In the genomic region with DNA sequence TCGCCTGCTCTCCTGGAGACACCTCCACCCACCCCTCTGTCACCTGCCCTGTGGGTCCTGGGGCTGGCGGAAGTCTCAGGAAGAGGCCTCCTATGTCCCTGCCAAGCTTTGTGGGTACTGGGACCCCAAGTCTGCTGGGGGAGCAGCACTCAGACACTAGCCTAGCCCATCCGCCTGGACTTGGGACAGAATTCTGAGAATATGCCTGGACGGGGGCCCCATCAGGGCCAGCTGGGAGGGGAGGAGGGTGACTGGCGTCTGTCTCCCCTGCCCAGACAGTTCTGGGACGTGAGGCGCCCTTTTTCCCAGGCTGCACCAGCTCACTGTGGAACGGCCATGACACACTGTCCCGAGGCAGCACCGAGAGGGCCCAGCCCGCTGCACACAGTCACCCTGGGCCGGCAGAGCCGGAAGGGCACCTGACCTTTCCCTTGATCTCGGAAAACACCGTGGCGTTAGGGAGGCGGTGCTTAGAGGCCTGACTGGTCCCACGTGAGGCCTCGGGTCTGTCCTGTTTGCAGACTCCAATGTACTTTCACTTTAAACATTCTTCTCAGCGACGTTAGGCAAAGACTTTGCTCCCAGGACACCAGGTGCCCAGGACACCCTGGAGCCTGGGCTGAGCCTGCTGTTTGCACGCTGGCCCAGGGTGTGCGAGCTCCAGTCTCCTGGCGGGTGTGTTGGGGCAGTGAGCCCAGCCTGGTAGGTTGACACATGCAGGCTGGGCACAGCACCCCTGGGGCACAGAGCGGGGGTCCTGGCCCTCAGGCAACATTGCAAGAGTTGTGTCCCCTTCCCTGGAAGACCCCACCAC, we compare ENCODE assay signal across 11 cellular contexts. TPM values are rescaled to one million over a fixed set of nuclear protein-coding genes. Genes with fewer than 3 reads are reported as not detected.
DNase-seq lines count a peak whose midpoint lies in the region; ATAC-seq, FAIRE-seq and TF ChIP-seq lines count a peak whose summit lies in the region.
"Had no signal": no experiment of that assay in that cellular context is flagged by ENCODE, and none has a peak within 500 bp of the region (broad histone marks: within the 10 kb centered on the region; RNA-seq: fewer than 3 reads in every experiment).

No MANE protein-coding gene starts in this region.

- H3K4ac ChIP-seq in IMR-90 (ENCODE audit: low read depth, low read length), result no peak overlapping the region

- peaks cover 5% of the 10 kb centered on the region for H3K27me3 Mint-ChIP-seq in activated T-cell treated with anti-CD3 and anti-CD28 coated beads, Interleukin-2, amount 50 U/mL, for 72 hours (ENCODE audit: low read depth)

- H4K91ac ChIP-seq in IMR-90 (ENCODE audit: insufficient read depth, low read depth, low read length), result no peak overlapping the region

- no peak overlapping the region for H3K18ac ChIP-seq in IMR-90 (ENCODE audit: low read depth, low read length)

- H3K9ac ChIP-seq in IMR-90 (ENCODE audit: low read depth, low read length) (no peak overlapping the region), endothelial cell of umbilical vein (replicated peaks; ENCODE audit: extremely low read depth, insufficient read depth, low read length) (peak overlapping the region; percentile 13)

- H4K8ac ChIP-seq in IMR-90 (ENCODE audit: low read depth in 2 of 2, low read length in 2 of 2), result peak overlapping the region in 1 of 2 experiments; percentile 48; a peak in 1 of 4 replicates

- H3K56ac ChIP-seq in IMR-90 (ENCODE audit: extremely low read depth, insufficient read depth, low read length), result no peak overlapping the region

- dilution Hi-C loops in IMR-90 (cut with HindIII; ENCODE audit: low sequenced_read_pairs, unreplicated experiment) (no loop called here), endothelial cell of umbilical vein (cut with MboI; ENCODE audit: extremely low pct_ligation_motif_present, low sequenced_read_pairs) (no loop called here)

- no peak overlapping the region for H4K5ac ChIP-seq in IMR-90 (ENCODE audit: low read depth, low read length)

- H2AFZ ChIP-seq in ACC112 (ENCODE audit: low read length, unreplicated experiment) (no peak overlapping the region), IMR-90 (replicated peaks; ENCODE audit: low read length, poor library complexity) (peak overlapping the region; percentile 81), endothelial cell of umbilical vein (ENCODE audit: low read depth, low read length) (peak overlapping the region; percentile 4)

- H3K27ac Mint-ChIP-seq in activated T-cell treated with anti-CD3 and anti-CD28 coated beads, Interleukin-2, amount 50 U/mL, for 72 hours, result no peak overlapping the region

- H2BK20ac ChIP-seq in IMR-90 (ENCODE audit: low read depth, low read length), result no peak overlapping the region

- H3K27me3 ChIP-seq in ACC112 (ENCODE audit: insufficient read depth, low read length) (peaks cover 8% of the 10 kb centered on the region), IMR-90 (ENCODE audit: control insufficient read depth, insufficient read depth, low read length) (peaks cover 10% of the 10 kb centered on the region), endothelial cell of umbilical vein (ENCODE audit: control insufficient read depth in 2 of 2, insufficient read depth in 2 of 2, low read length in 2 of 2) (peaks cover 4 to 10% of the 10 kb centered on the region in 2 experiments)
- H3K27me3 ChIP-seq: dorsolateral prefrontal cortex had no signal

- intact Hi-C loops in IMR-90 (cut with micrococcal nuclease), result no loop called here
- intact Hi-C loops in endothelial cell of umbilical vein (cut with micrococcal nuclease), result no loop called here

- POLR2A ChIA-PET in IMR-90 (lab: Charles Lee; ENCODE audit: unreplicated experiment), result no interaction called here
- POLR2A ChIA-PET in endothelial cell of umbilical vein (lab: Charles Lee), result no interaction called here

- TF ChIP-seq CTCF in IMR-90 (conservative IDR thresholded peaks at IDR 0.05; ENCODE audit: low read depth, low read length) (no peak), endothelial cell of umbilical vein (IDR thresholded peaks at IDR 0.05; ENCODE audit: extremely low read depth in 1 of 2, insufficient read depth in 1 of 2, low read depth in 1 of 2, low read length in 2 of 2) (no peak)

- WGBS in IMR-90 (ENCODE audit: extremely low coverage in 2 of 2, insufficient read length in 1 of 2), 2 experiments, result 44% methylated on average over 8 of the region's 25 CpGs; no CpG with 5 or more reads in 1 of the 2 experiments

- BruUV-seq in IMR-90 (replicated peaks; lab: Mats Ljungman, UMichigan), result no TSS peak
- no TSS peak for BruUV-seq in endothelial cell of umbilical vein (replicated peaks; lab: Mats Ljungman, UMichigan)

- H3K23ac ChIP-seq in IMR-90 (ENCODE audit: low read depth, low read length), result no peak overlapping the region

- peaks cover 0 to 15% of the 10 kb centered on the region in 2 experiments; a peak in 1 of 4 replicates for H3K79me1 ChIP-seq in IMR-90 (ENCODE audit: low read depth in 1 of 2, low read length in 2 of 2)

- no peak overlapping the region for H3K14ac ChIP-seq in IMR-90 (replicated peaks; ENCODE audit: low read depth, low read length)

- H3K27ac ChIP-seq in ACC112 (ENCODE audit: low read depth, low read length) (no peak overlapping the region; the same call in 1 of the 2 replicates), IMR-90 (ENCODE audit: insufficient read depth, low read length) (no peak overlapping the region), endothelial cell of umbilical vein (ENCODE audit: insufficient read depth, low read depth, low read length) (peak overlapping the region; percentile 55)

- H3K4me1 Mint-ChIP-seq in activated T-cell treated with anti-CD3 and anti-CD28 coated beads, Interleukin-2, amount 50 U/mL, for 72 hours (ENCODE audit: low read depth), result peaks cover 2% of the 10 kb centered on the region

- no peaks in the 10 kb centered on the region for H3K36me3 ChIP-seq in ACC112 (ENCODE audit: insufficient read depth, low read length)
- peaks cover 9% of the 10 kb centered on the region; the same call in 1 of the 2 replicates for H3K36me3 ChIP-seq in IMR-90 (ENCODE audit: control insufficient read depth, insufficient read depth, low read length)
- peaks cover 0 to 2% of the 10 kb centered on the region in 2 experiments for H3K36me3 ChIP-seq in endothelial cell of umbilical vein (ENCODE audit: control insufficient read depth in 2 of 2, extremely low read depth in 1 of 2, insufficient read depth in 2 of 2, low read length in 2 of 2)

- H2BK120ac ChIP-seq in IMR-90 (ENCODE audit: low read depth, low read length), result no peak overlapping the region

- H3K4me1 ChIP-seq in ACC112 (ENCODE audit: control insufficient read depth, insufficient read depth, low read length, unreplicated experiment), result peaks cover 16% of the 10 kb centered on the region
- peaks cover 5% of the 10 kb centered on the region; the same call in 1 of the 2 replicates for H3K4me1 ChIP-seq in IMR-90 (ENCODE audit: control insufficient read depth, insufficient read depth, low read length)
- H3K4me1 ChIP-seq in endothelial cell of umbilical vein (ENCODE audit: control insufficient read depth, extremely low read depth, insufficient read depth, low read length), result peaks cover 3% of the 10 kb centered on the region

- no peaks in the 10 kb centered on the region for H3K36me3 Mint-ChIP-seq in activated T-cell treated with anti-CD3 and anti-CD28 coated beads, Interleukin-2, amount 50 U/mL, for 72 hours (ENCODE audit: insufficient read depth in 2 of 2)

- H3K9me3 ChIP-seq in IMR-90 (ENCODE audit: control insufficient read depth, insufficient read depth, low read length) (no peaks in the 10 kb centered on the region), endothelial cell of umbilical vein (replicated peaks; ENCODE audit: control insufficient read depth, insufficient read depth, low read length) (no peaks in the 10 kb centered on the region)

- no peak overlapping the region for H2BK15ac ChIP-seq in IMR-90 (ENCODE audit: low read depth, low read length)

- H3K4me2 ChIP-seq in IMR-90 (ENCODE audit: low read depth, low read length), result peak overlapping the region; percentile 73
- H3K4me2 ChIP-seq in endothelial cell of umbilical vein (ENCODE audit: insufficient read depth, low read length), result no peak overlapping the region

- TF ChIP-seq POLR2A in IMR-90 (IDR thresholded peaks at IDR 0.05; ENCODE audit: low read depth, low read length) (no peak), endothelial cell of umbilical vein (IDR thresholded peaks at IDR 0.05; ENCODE audit: low read depth, low read length) (no peak)

- peak overlapping the region; percentile 81 for H2AK9ac ChIP-seq in IMR-90 (replicated peaks; ENCODE audit: low read depth, low read length, poor library complexity)

- H4K20me1 ChIP-seq in IMR-90 (ENCODE audit: insufficient read depth, low read length) (peaks cover 2% of the 10 kb centered on the region), endothelial cell of umbilical vein (replicated peaks; ENCODE audit: control insufficient read depth, extremely low read depth, insufficient read depth, low read length) (no peaks in the 10 kb centered on the region)

- no peak overlapping the region for H2AK5ac ChIP-seq in IMR-90 (ENCODE audit: low read depth, low read length)

- no peak overlapping the region for H3K4me3 Mint-ChIP-seq in activated T-cell treated with anti-CD3 and anti-CD28 coated beads, Interleukin-2, amount 50 U/mL, for 72 hours

- ATAC-seq in IMR-90 (ENCODE audit: low read depth), result peak; percentile 3
- ATAC-seq in activated T-cell treated with anti-CD3 and anti-CD28 coated beads, Interleukin-2, amount 50 U/mL, for 72 hours (replicated peaks in 1 of 2), result no peak

- H3K79me2 ChIP-seq in ACC112 (ENCODE audit: control insufficient read depth, insufficient read depth, low read length, unreplicated experiment) (peaks cover 4% of the 10 kb centered on the region), endothelial cell of umbilical vein (ENCODE audit: control insufficient read depth, insufficient read depth, low read length) (no peaks in the 10 kb centered on the region)

- DNase-seq in IMR-90, result peak; percentile 30
- peak; percentile 61 for DNase-seq in endothelial cell of umbilical vein (ENCODE audit: low read depth, low spot score)
- DNase-seq in mucosa of gallbladder (ENCODE audit: low spot score), result peak; percentile 88
- no peak for DNase-seq in NCI-H748 treated with DMSO at 0.1 percent for 48 hours (lab: John Stamatoyannopoulos, UW)
- no peak for DNase-seq in activated T-cell treated with anti-CD3 and anti-CD28 coated beads, Interleukin-2, amount 50 U/mL, for 72 hours
- DNase-seq in activated effector memory CD4-positive, alpha-beta T cell treated with Interleukin-2 at 50 U/mL for 16 hours, result no peak
- no peak for DNase-seq in iPS-NIHi7 (ENCODE audit: extremely low spot score)
- DNase-seq: activated gamma-delta T cell treated with Interleukin-2 at 50 U/mL for 16 hours, dorsolateral prefrontal cortex had no signal

- no peak overlapping the region for H2BK5ac ChIP-seq in IMR-90 (ENCODE audit: low read depth, low read length, poor library complexity, severe bottlenecking)

- FAIRE-seq in endothelial cell of umbilical vein (lab: Jason Lieb, UNC), result peak; percentile 86

- H3K9me1 ChIP-seq in IMR-90 (ENCODE audit: insufficient read depth, low read length), result no peaks in the 10 kb centered on the region
- H3K9me1 ChIP-seq in endothelial cell of umbilical vein (replicated peaks; ENCODE audit: control insufficient read depth, extremely low read depth, insufficient read depth, low read length), result no peaks in the 10 kb centered on the region

- H3K4me3 ChIP-seq in ACC112 (ENCODE audit: low read depth, low read length) (peak overlapping the region; percentile 60), IMR-90 (ENCODE audit: insufficient read depth, low read depth, low read length) (no peak overlapping the region), endothelial cell of umbilical vein (replicated peaks in 1 of 3; ENCODE audit: insufficient read depth in 1 of 3, low read depth in 1 of 3, low read length in 3 of 3) (no peak overlapping the region)
- H3K4me3 ChIP-seq: dorsolateral prefrontal cortex had no signal

- in situ Hi-C loops in IMR-90 (cut with MboI; ENCODE audit: low sequenced_read_pairs), result no loop called here

- no peaks in the 10 kb centered on the region for H3K9me3 Mint-ChIP-seq in activated T-cell treated with anti-CD3 and anti-CD28 coated beads, Interleukin-2, amount 50 U/mL, for 72 hours

- no peak for TF ChIP-seq RAD21 in IMR-90 (IDR thresholded peaks at IDR 0.05; ENCODE audit: low read length)

- CTCF ChIA-PET in IMR-90 (lab: Yijun Ruan, JAX) (no interaction called here), endothelial cell of umbilical vein (lab: Charles Lee) (interaction anchor here (1.1 to 1.6 kb wide), 2 partner anchors 13 to 102 kb away, joined by 3 read pairs; no protein-coding TSS in a partner anchor)

RNA-seq across cellular contexts. Expression of a gene that starts 0.7 kb away (rescaled TPM):
- total RNA-seq in IMR-90 (2012; rRNA removed) (not detected in 2 replicates), endothelial cell of umbilical vein (0.32 TPM in 1 of 2 replicates, not detected in the other), mucosa of gallbladder (4.3 TPM)
- polyA plus RNA-seq in IMR-90 (2012; rRNA removed) (0.09 and 0.13 TPM in 2 replicates), endothelial cell of umbilical vein (0.06 and 0.10 TPM in 2 replicates)
- polyA plus RNA-seq in IMR-90 (2012; cell fraction: cytosol; rRNA removed), result 0.03 and 0.05 TPM in 2 replicates
- 0.24 and 0.40 TPM in 2 replicates for polyA plus RNA-seq in IMR-90 (2012; cell fraction: nucleus; rRNA removed; ENCODE audit: low replicate concordance)
- 0.07 TPM in 1 of 2 replicates, not detected in the other for polyA plus RNA-seq in endothelial cell of umbilical vein (2011; cell fraction: cytosol; rRNA removed)
- polyA plus RNA-seq in endothelial cell of umbilical vein (2011; cell fraction: nucleus; rRNA removed), result 0.14 TPM in 1 of 2 replicates, not detected in the other
- 1.00 and 1.9 TPM in 2 replicates for polyA plus RNA-seq in endothelial cell of umbilical vein (2012)
- not detected in 2 replicates for polyA minus RNA-seq in endothelial cell of umbilical vein
- 0.41 TPM for polyA minus RNA-seq in endothelial cell of umbilical vein (2011; cell fraction: cytosol; rRNA and poly(A)+ RNA removed)
- polyA minus RNA-seq in endothelial cell of umbilical vein (2011; cell fraction: nucleus; rRNA and poly(A)+ RNA removed), result not detected in 2 replicates
- not detected for total RNA-seq in activated T-cell treated with anti-CD3 and anti-CD28 coated beads, Interleukin-2, amount 50 U/mL, for 72 hours
- total RNA-seq: skeletal muscle tissue had no signal

RNA-seq across cellular contexts. Expression of a gene that starts 5.7 kb away (rescaled TPM):
- total RNA-seq in IMR-90 (2012; rRNA removed) (0.72 and 1.7 TPM in 2 replicates), endothelial cell of umbilical vein (29.2 and 34.1 TPM in 2 replicates), mucosa of gallbladder (93.0 TPM)
- polyA plus RNA-seq in IMR-90 (2012; rRNA removed) (12.5 and 16.7 TPM in 2 replicates), endothelial cell of umbilical vein (19.1 and 23.6 TPM in 2 replicates)
- 6.3 and 14.8 TPM in 2 replicates for polyA plus RNA-seq in IMR-90 (2012; cell fraction: cytosol; rRNA removed)
- polyA plus RNA-seq in IMR-90 (2012; cell fraction: nucleus; rRNA removed; ENCODE audit: low replicate concordance), result 119 and 328 TPM in 2 replicates
- polyA plus RNA-seq in endothelial cell of umbilical vein (2011; cell fraction: cytosol; rRNA removed), result 3.3 and 4.2 TPM in 2 replicates
- 73.4 and 129 TPM in 2 replicates for polyA plus RNA-seq in endothelial cell of umbilical vein (2011; cell fraction: nucleus; rRNA removed)
- 10.2 and 16.5 TPM in 2 replicates for polyA plus RNA-seq in endothelial cell of umbilical vein (2012)
- polyA minus RNA-seq in endothelial cell of umbilical vein, result 9.5 and 14.7 TPM in 2 replicates
- polyA minus RNA-seq in endothelial cell of umbilical vein (2011; cell fraction: cytosol; rRNA and poly(A)+ RNA removed), result 1.6 TPM
- polyA minus RNA-seq in endothelial cell of umbilical vein (2011; cell fraction: nucleus; rRNA and poly(A)+ RNA removed), result 10.7 and 32.5 TPM in 2 replicates
- 10 to 100 TPM; 11.8 to 13.9 TPM for total RNA-seq in activated T-cell treated with anti-CD3 and anti-CD28 coated beads, Interleukin-2, amount 50 U/mL, for 72 hours

RNA-seq across cellular contexts. Expression of a gene that starts 18.9 kb away (rescaled TPM):
- total RNA-seq in IMR-90 (2012; rRNA removed), result 43.3 and 49.3 TPM in 2 replicates
- polyA plus RNA-seq in IMR-90 (2012; rRNA removed), result 78.8 and 87.3 TPM in 2 replicates
- 35.7 and 111 TPM in 2 replicates for polyA plus RNA-seq in IMR-90 (2012; cell fraction: cytosol; rRNA removed)
- 65.7 and 165 TPM in 2 replicates for polyA plus RNA-seq in IMR-90 (2012; cell fraction: nucleus; rRNA removed; ENCODE audit: low replicate concordance)
- 33.3 and 34.8 TPM in 2 replicates for total RNA-seq in endothelial cell of umbilical vein
- 74.6 and 88.8 TPM in 2 replicates for polyA plus RNA-seq in endothelial cell of umbilical vein
- polyA plus RNA-seq in endothelial cell of umbilical vein (2011; cell fraction: cytosol; rRNA removed), result 73.5 and 75.3 TPM in 2 replicates
- 26.9 and 32.1 TPM in 2 replicates for polyA plus RNA-seq in endothelial cell of umbilical vein (2011; cell fraction: nucleus; rRNA removed)
- polyA plus RNA-seq in endothelial cell of umbilical vein (2012), result 35.4 and 45.4 TPM in 2 replicates
- 115 and 131 TPM in 2 replicates for polyA minus RNA-seq in endothelial cell of umbilical vein
- 17.3 TPM for polyA minus RNA-seq in endothelial cell of umbilical vein (2011; cell fraction: cytosol; rRNA and poly(A)+ RNA removed)
- polyA minus RNA-seq in endothelial cell of umbilical vein (2011; cell fraction: nucleus; rRNA and poly(A)+ RNA removed), result 19.3 and 20.6 TPM in 2 replicates
- 28.2 TPM for total RNA-seq in mucosa of gallbladder
- total RNA-seq in activated T-cell treated with anti-CD3 and anti-CD28 coated beads, Interleukin-2, amount 50 U/mL, for 72 hours, result 10 to 100 TPM; 15.9 to 18.6 TPM

RNA-seq across cellular contexts. Expression of a gene that starts 19.1 kb away (rescaled TPM):
- total RNA-seq in IMR-90 (2012; rRNA removed) (4.3 and 4.4 TPM in 2 replicates), endothelial cell of umbilical vein (20.2 and 20.4 TPM in 2 replicates), mucosa of gallbladder (26.9 TPM)
- polyA plus RNA-seq in IMR-90 (2012; rRNA removed) (15.6 and 17.4 TPM in 2 replicates), endothelial cell of umbilical vein (15.8 and 18.3 TPM in 2 replicates)
- 10.0 and 14.6 TPM in 2 replicates for polyA plus RNA-seq in IMR-90 (2012; cell fraction: cytosol; rRNA removed)
- polyA plus RNA-seq in IMR-90 (2012; cell fraction: nucleus; rRNA removed; ENCODE audit: low replicate concordance), result 58.0 and 149 TPM in 2 replicates
- polyA plus RNA-seq in endothelial cell of umbilical vein (2011; cell fraction: cytosol; rRNA removed), result 7.2 and 12.3 TPM in 2 replicates
- 64.3 and 74.9 TPM in 2 replicates for polyA plus RNA-seq in endothelial cell of umbilical vein (2011; cell fraction: nucleus; rRNA removed)
- 9.3 and 13.6 TPM in 2 replicates for polyA plus RNA-seq in endothelial cell of umbilical vein (2012)
- 8.7 and 12.7 TPM in 2 replicates for polyA minus RNA-seq in endothelial cell of umbilical vein
- 1.8 TPM for polyA minus RNA-seq in endothelial cell of umbilical vein (2011; cell fraction: cytosol; rRNA and poly(A)+ RNA removed)
- polyA minus RNA-seq in endothelial cell of umbilical vein (2011; cell fraction: nucleus; rRNA and poly(A)+ RNA removed), result 12.3 and 21.8 TPM in 2 replicates
- total RNA-seq in activated T-cell treated with anti-CD3 and anti-CD28 coated beads, Interleukin-2, amount 50 U/mL, for 72 hours, result 10 to 100 TPM in 1 of 2 donors, 1 to 10 TPM in 1; 8.8 to 12.0 TPM

Comparison
In these comparisons a context has a peak if more than half of its experiments do, and no peak if none do; other contexts are left out.
1. DNase-seq: peak in IMR-90 (single experiment), endothelial cell of umbilical vein (single experiment) and mucosa of gallbladder (single experiment); none in NCI-H748 treated with DMSO at 0.1 percent for 48 hours (single experiment), activated T-cell treated with anti-CD3 and anti-CD28 coated beads, Interleukin-2, amount 50 U/mL, for 72 hours (0 of 2), activated effector memory CD4-positive, alpha-beta T cell treated with Interleukin-2 at 50 U/mL for 16 hours (single experiment) and iPS-NIHi7 (single experiment).